ENCODE assay signal across 26 cellular contexts in the genomic region with DNA sequence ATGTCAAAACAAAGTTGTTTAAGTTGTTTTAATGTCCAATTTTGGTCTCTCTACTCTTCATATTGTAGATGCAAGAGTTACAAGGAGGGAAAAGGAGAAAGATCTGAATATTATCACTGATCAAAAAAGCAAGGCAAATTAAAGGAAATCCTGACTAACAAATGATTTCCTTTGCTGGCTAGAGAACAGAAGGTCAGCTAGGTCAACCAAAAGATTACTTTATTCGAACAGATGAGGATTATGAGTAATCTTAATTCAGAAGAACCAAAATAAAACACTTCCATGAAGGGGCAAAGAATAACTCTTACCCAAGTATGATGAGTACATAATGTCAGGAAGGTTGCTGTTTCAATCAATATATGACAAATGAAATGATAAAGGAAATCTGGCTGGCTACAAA. TPM values are rescaled to one million over a fixed set of nuclear protein-coding genes. Genes with fewer than 3 reads are reported as not detected.
"Had no signal": no experiment of that assay in that cellular context is flagged by ENCODE, and none has a peak within 500 bp of the region (broad histone marks: within the 10 kb centered on the region; RNA-seq: fewer than 3 reads in every experiment).

No MANE protein-coding gene starts in this region.

- H3K27ac ChIP-seq: HL-60, KMS-11 had no signal

- H3K4me3 ChIP-seq: K562, MG63 had no signal

- DNase-seq: MG63, NCI-H1092, NCI-H1105 treated with DMSO at 0.1 percent for 48 hours, NCI-H1417 treated with DMSO at 0.1 percent for 48 hours, NCI-H146, NCI-H187, NCI-H2029, NCI-H2081 treated with DMSO at 0.1 percent for 48 hours, NCI-H2171, NCI-H226, NCI-H446, NCI-H510A, NCI-H524 treated with DMSO at 0.1 percent for 48 hours, NCI-H69, NCI-H774, RPMI8226, SHP77, SK-N-SH, SW 1271 had no signal

- H3K27me3 ChIP-seq: MG63 had no signal

- H3K4me2 ChIP-seq: KMS-11, SK-N-SH had no signal

- H3K9me2 ChIP-seq: SK-N-SH had no signal

- ATAC-seq: K562 had no signal

- H3K9me3 ChIP-seq: MG63, SK-N-SH had no signal

- FAIRE-seq: HTR-8/SVneo, K562, RCC 7860 had no signal

- H3K36me3 ChIP-seq: MG63 had no signal

- H3K9ac ChIP-seq: KMS-11, SK-N-SH had no signal

RNA-seq across cellular contexts. Expression of a gene that starts 33.8 kb away (rescaled TPM):
- total RNA-seq: K562, SK-MEL-5 had no signal
- polyA plus RNA-seq: IgD-negative memory B cell, K562, SK-N-SH had no signal
